In the genomic region with DNA sequence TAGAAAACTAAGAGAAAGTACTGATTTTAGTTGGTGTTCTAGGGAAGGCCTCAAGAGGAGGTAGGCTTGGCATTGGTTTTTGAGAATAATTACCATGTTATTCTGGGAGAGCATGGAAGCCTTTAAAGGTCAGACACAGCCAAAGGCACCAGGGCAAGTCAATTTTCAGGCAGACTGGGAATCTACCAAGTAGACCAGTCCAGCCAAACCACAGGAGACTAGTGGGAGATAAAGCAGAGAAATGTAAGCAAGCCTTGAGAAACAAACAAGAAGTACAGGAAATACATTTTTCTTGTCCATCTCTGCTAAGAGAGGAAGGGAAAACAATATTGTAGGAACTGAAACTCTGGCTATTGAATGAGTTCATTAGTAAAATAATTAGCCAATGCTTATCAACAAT, we compare ENCODE assay signal across 17 cellular contexts. TPM values are rescaled to one million over a fixed set of nuclear protein-coding genes. Genes with fewer than 3 reads are reported as not detected.
A peak's percentile ranks its signal among the peaks of the same experiment; 100 is the strongest.
DNase-seq lines count a peak whose midpoint lies in the region; ATAC-seq, FAIRE-seq and TF ChIP-seq lines count a peak whose summit lies in the region.
"Had no signal": no experiment of that assay in that cellular context is flagged by ENCODE, and none has a peak within 500 bp of the region (broad histone marks: within the 10 kb centered on the region; RNA-seq: fewer than 3 reads in every experiment).

No MANE protein-coding gene starts in this region.

- H3K27me3 ChIP-seq in liver (ENCODE audit: control insufficient read depth in 4 of 4, insufficient read depth in 4 of 4, low read length in 3 of 4) (no peaks in the 10 kb centered on the region), HepG2 (ENCODE audit: control insufficient read depth in 1 of 2, insufficient read depth in 2 of 2, low read length in 2 of 2) (peaks cover 0 to 3% of the 10 kb centered on the region in 2 experiments; a peak in 1 of 5 replicates)
- H3K27me3 ChIP-seq: BLaER1 treated with 17β-estradiol and CSF1 and Interleukin-3, amounts not matched to agents 10 nM and 100 nM had no signal

- H3K36me3 ChIP-seq in liver (ENCODE audit: control insufficient read depth in 4 of 4, insufficient read depth in 3 of 4, low read depth in 1 of 4, low read length in 3 of 4) (no peaks in the 10 kb centered on the region), HepG2 (replicated peaks in 1 of 2; ENCODE audit: control insufficient read depth in 1 of 2, insufficient read depth in 2 of 2, low read length in 2 of 2) (no peaks in the 10 kb centered on the region)
- H3K36me3 ChIP-seq: BLaER1 treated with 17β-estradiol and CSF1 and Interleukin-3, amounts not matched to agents 10 nM and 100 nM; HAP-1 had no signal

- peaks cover 0 to 3% (median 0%) of the 10 kb centered on the region in 4 donors for H3K4me1 ChIP-seq in liver (ENCODE audit: control insufficient read depth in 4 of 4, insufficient read depth in 4 of 4, low read length in 3 of 4)
- H3K4me1 ChIP-seq in HepG2 (ENCODE audit: insufficient read depth, low read length) = peaks cover 23% of the 10 kb centered on the region
- H3K4me1 ChIP-seq: HAP-1 had no signal

- in situ Hi-C loops in HepG2 (cut with HindIII; ENCODE audit: extremely low pct_ligation_motif_present, low pct_unique_long_range_greater_than_20kb) = no loop called here

- no peak for TF ChIP-seq POLR2A in HepG2 (IDR thresholded peaks at IDR 0.05; ENCODE audit: insufficient read depth in 1 of 2, low read depth in 2 of 2, low read length in 2 of 2)

- H3K27ac ChIP-seq in liver (ENCODE audit: low read depth in 1 of 2, low read length in 2 of 2) (no peak overlapping the region), HepG2 (ENCODE audit: extremely low read length, insufficient read depth, low read length) (no peak overlapping the region)

- no peak for TF ChIP-seq RAD21 in liver (IDR thresholded peaks at IDR 0.05)
- no peak for TF ChIP-seq RAD21 in HepG2 (CRISPR knock-in tag; IDR thresholded peaks at IDR 0.05)

- H2AFZ ChIP-seq in HepG2 (ENCODE audit: low read length) = no peak overlapping the region

- H3K79me2 ChIP-seq in HepG2 (ENCODE audit: insufficient read depth, low read length) = no peaks in the 10 kb centered on the region

- ATAC-seq in HepG2 = no peak

- H3K4me2 ChIP-seq in HepG2 (ENCODE audit: low read depth, low read length) = no peak overlapping the region

- no peak for FAIRE-seq in HepG2 (lab: Jason Lieb, UNC)
- FAIRE-seq: RCC 7860 had no signal

- TF ChIP-seq EP300 in HepG2 (IDR thresholded peaks at IDR 0.05; ENCODE audit: low read depth in 2 of 2, low read length in 2 of 2) = no peak
- no peak for TF ChIP-seq EP300 in HepG2 (CRISPR knock-in tag; IDR thresholded peaks at IDR 0.05; ENCODE audit: borderline replicate concordance)

- DNase-seq in HepG2 (ENCODE audit: low spot score) (no peak), astrocyte of the hippocampus (ENCODE audit: low read depth, low spot score) (peak; percentile 47), fibroblast of the aortic adventitia (ENCODE audit: low read depth) (peak; percentile 42), NCI-H1436 (lab: John Stamatoyannopoulos, UW) (no peak), HK-2 (ENCODE audit: unreplicated experiment) (no peak), ureter (ENCODE audit: low spot score) (no peak)
- no peak for DNase-seq in activated CD8-positive, alpha-beta memory T cell treated with anti-CD3 and anti-CD28 coated beads, Interleukin-2, amount 50 U/mL, for 4 hours
- DNase-seq: EL, NCI-H1092 treated with DMSO at 0.1 percent for 48 hours, NCI-H1694 treated with DMSO at 0.1 percent for 48 hours, NCI-H446, NCI-H748 treated with DMSO at 0.1 percent for 48 hours, SHP77 treated with DMSO at 0.1 percent for 48 hours had no signal

- H3K9me3 ChIP-seq in liver (ENCODE audit: control insufficient read depth in 4 of 4, low read length in 3 of 4) (no peaks in the 10 kb centered on the region), HepG2 (ENCODE audit: low read length) (no peaks in the 10 kb centered on the region; the same call in 1 of the 2 replicates)
- H3K9me3 ChIP-seq: HAP-1 had no signal

- intact Hi-C loops in HepG2 (cut with micrococcal nuclease; ENCODE audit: unreplicated experiment) = no loop called here

- no peaks in the 10 kb centered on the region for H4K20me1 ChIP-seq in HepG2 (ENCODE audit: insufficient read depth, low read length)
- H4K20me1 ChIP-seq: BLaER1 treated with 17β-estradiol and CSF1 and Interleukin-3, amounts not matched to agents 10 nM and 100 nM had no signal

- POLR2A ChIA-PET in HepG2 (lab: Yijun Ruan, JAX) = no interaction called here

- no peak for TF ChIP-seq CTCF in liver (IDR thresholded peaks at IDR 0.05; ENCODE audit: low read depth, low read length, missing input control)
- TF ChIP-seq CTCF in HepG2 (CRISPR knock-in tag; IDR thresholded peaks at IDR 0.05) = no peak
- no peak for TF ChIP-seq CTCF in fibroblast of the aortic adventitia (IDR thresholded peaks at IDR 0.05; ENCODE audit: insufficient read depth, low read length)

- no TSS peak for BruUV-seq in HepG2 (replicated peaks; lab: Mats Ljungman, UMichigan)

- CTCF ChIA-PET in HepG2 (lab: Yijun Ruan, JAX; ENCODE audit: low intra/inter-chr PET ratio, low total read pairs) = no interaction called here

- H3K4me3 ChIP-seq in liver (ENCODE audit: low read depth in 1 of 3, low read length in 3 of 3) (no peak overlapping the region), HepG2 (replicated peaks in 1 of 3; ENCODE audit: insufficient read depth in 1 of 3, low read depth in 2 of 3, low read length in 3 of 3) (no peak overlapping the region), fibroblast of the aortic adventitia (ENCODE audit: low read depth, low read length) (no peak overlapping the region)
- H3K4me3 ChIP-seq: BLaER1 treated with 17β-estradiol and CSF1 and Interleukin-3, amounts not matched to agents 10 nM and 100 nM; HAP-1 had no signal

- H3K9ac ChIP-seq in liver (ENCODE audit: low read depth in 1 of 2, low read length in 2 of 2) = no peak overlapping the region
- no peak overlapping the region for H3K9ac ChIP-seq in HepG2 (ENCODE audit: insufficient read depth, low read depth, low read length)
- H3K9ac ChIP-seq: BLaER1 treated with 17β-estradiol and CSF1 and Interleukin-3, amounts not matched to agents 10 nM and 100 nM had no signal

TF ChIP-seq in liver, 16 proteins besides CTCF, POLR2A, EP300 and RAD21:
- TF ChIP-seq NR2F2 (IDR thresholded peaks at IDR 0.05) = peak; percentile 34
- TF ChIP-seq RXRA (IDR thresholded peaks at IDR 0.05) = no peak
- TF ChIP-seq, protein P1, sequence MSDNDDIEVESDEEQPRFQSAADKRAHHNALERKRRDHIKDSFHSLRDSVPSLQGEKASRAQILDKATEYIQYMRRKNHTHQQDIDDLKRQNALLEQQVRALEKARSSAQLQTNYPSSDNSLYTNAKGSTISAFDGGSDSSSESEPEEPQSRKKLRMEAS (IDR thresholded peaks at IDR 0.05) = no peak
- no peak for TF ChIP-seq FOXA2 (IDR thresholded peaks at IDR 0.05)
TF ChIP-seq in liver: peak in this region for 1.

TF ChIP-seq in HepG2, 621 proteins besides CTCF, POLR2A, EP300 and RAD21 (continues in another document):
- TF ChIP-seq XRCC5 (optimal IDR thresholded peaks at IDR 0.05; ENCODE audit: low read length) (no peak), KDM3A (CRISPR knock-in tag; IDR thresholded peaks at IDR 0.05; ENCODE audit: low read depth) (no peak)
- TF ChIP-seq, protein P2, sequence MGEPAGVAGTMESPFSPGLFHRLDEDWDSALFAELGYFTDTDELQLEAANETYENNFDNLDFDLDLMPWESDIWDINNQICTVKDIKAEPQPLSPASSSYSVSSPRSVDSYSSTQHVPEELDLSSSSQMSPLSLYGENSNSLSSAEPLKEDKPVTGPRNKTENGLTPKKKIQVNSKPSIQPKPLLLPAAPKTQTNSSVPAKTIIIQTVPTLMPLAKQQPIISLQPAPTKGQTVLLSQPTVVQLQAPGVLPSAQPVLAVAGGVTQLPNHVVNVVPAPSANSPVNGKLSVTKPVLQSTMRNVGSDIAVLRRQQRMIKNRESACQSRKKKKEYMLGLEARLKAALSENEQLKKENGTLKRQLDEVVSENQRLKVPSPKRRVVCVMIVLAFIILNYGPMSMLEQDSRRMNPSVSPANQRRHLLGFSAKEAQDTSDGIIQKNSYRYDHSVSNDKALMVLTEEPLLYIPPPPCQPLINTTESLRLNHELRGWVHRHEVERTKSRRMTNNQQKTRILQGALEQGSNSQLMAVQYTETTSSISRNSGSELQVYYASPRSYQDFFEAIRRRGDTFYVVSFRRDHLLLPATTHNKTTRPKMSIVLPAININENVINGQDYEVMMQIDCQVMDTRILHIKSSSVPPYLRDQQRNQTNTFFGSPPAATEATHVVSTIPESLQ (CRISPR knock-in tag; conservative IDR thresholded peaks at IDR 0.05) = no peak

RNA-seq across cellular contexts. Expression of a gene that starts 5.5 kb away (rescaled TPM):
- total RNA-seq in liver = 10 to 100 TPM; 14.6 to 17.5 TPM
- polyA plus RNA-seq in liver = 1 to 10 TPM; 2.6 to 7.9 TPM
- total RNA-seq in HepG2 (2016; rRNA removed; fragmentation: Illumina TruSeq; extraction: Trizol) = 4.6 and 4.9 TPM in 2 replicates
- 2.6 and 2.8 TPM in 2 replicates for total RNA-seq in HepG2 (2016; cell fraction: cytosol; rRNA removed; fragmentation: Illumina TruSeq; extraction: Trizol; ENCODE audit: low read depth)
- 4.5 and 4.9 TPM in 2 replicates for total RNA-seq in HepG2 (2016; cell fraction: insoluble cytoplasmic fraction; rRNA removed; fragmentation: Illumina TruSeq; extraction: Trizol)
- total RNA-seq in HepG2 (2016; cell fraction: membrane; rRNA removed; fragmentation: Illumina TruSeq; extraction: Trizol) = 4.2 and 5.0 TPM in 2 replicates
- 6.5 and 6.9 TPM in 2 replicates for total RNA-seq in HepG2 (2016; cell fraction: nucleus; rRNA removed; fragmentation: Illumina TruSeq; extraction: Trizol)
- 10.9 and 13.3 TPM in 2 replicates for polyA plus RNA-seq in HepG2 (2011; rRNA removed)
- 3.3 and 5.0 TPM in 2 replicates for polyA plus RNA-seq in HepG2 (2011; cell fraction: cytosol; rRNA removed)
- polyA plus RNA-seq in HepG2 (2011; cell fraction: nucleus; rRNA removed) = 19.7 and 21.0 TPM in 2 replicates
- 13.4 and 15.8 TPM in 2 replicates for polyA plus RNA-seq in HepG2 (2012)
- 2.5 and 3.0 TPM in 2 replicates for polyA plus RNA-seq in HepG2 (2016; cell fraction: cytosol; fragmentation: Illumina TruSeq; extraction: Trizol; ENCODE audit: low read depth)
- 3.8 TPM in 2 replicates for polyA plus RNA-seq in HepG2 (2016; cell fraction: insoluble cytoplasmic fraction; fragmentation: Illumina TruSeq; extraction: Trizol; ENCODE audit: low read depth)
- polyA plus RNA-seq in HepG2 (2016; cell fraction: membrane; fragmentation: Illumina TruSeq; extraction: Trizol; ENCODE audit: low read depth) = 2.8 and 3.0 TPM in 2 replicates
- polyA plus RNA-seq in HepG2 (2016; cell fraction: nucleus; fragmentation: Illumina TruSeq; extraction: Trizol; ENCODE audit: insufficient read depth, low read depth) = 5.3 and 6.1 TPM in 2 replicates
- polyA minus RNA-seq in HepG2 (2011; rRNA and poly(A)+ RNA removed; ENCODE audit: low replicate concordance) = 4.1 and 5.9 TPM in 2 replicates
- polyA minus RNA-seq in HepG2 (2011; cell fraction: cytosol; rRNA and poly(A)+ RNA removed) = 5.6 and 7.5 TPM in 2 replicates
- 51.3 and 53.7 TPM in 2 replicates for polyA minus RNA-seq in HepG2 (2011; cell fraction: nucleus; rRNA and poly(A)+ RNA removed)
- 0.16 and 7.4 TPM in 2 replicates for total RNA-seq in fibroblast of the aortic adventitia (ENCODE audit: low replicate concordance)
- total RNA-seq in ureter = 16.5 TPM

Comparison
In these comparisons a context has a peak if more than half of its experiments do, and no peak if none do; other contexts are left out.
1. DNase-seq: peak in astrocyte of the hippocampus (single experiment) and fibroblast of the aortic adventitia (single experiment); none in HepG2 (single experiment), NCI-H1436 (single experiment), HK-2 (single experiment), activated CD8-positive, alpha-beta memory T cell treated with anti-CD3 and anti-CD28 coated beads, Interleukin-2, amount 50 U/mL, for 4 hours (single experiment) and ureter (single experiment).